In the genomic region with DNA sequence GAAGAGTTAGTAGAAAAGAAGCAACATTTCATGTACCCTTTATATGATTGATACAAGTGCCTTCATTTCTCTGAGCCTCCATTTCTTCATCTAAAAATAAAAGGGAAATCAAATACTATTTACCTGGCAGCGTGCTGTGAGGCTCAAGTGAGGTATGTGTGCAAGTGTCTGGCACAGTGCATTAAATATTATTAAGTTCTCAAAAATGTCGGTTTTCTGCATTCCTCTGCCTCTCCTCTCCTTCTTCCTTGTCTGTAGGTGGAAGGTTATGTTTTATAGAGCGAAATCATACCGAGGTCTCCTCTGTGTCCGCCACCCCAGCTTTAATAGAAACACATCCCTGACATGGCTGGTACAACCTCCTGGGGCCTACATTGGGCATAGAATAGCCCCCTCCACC, we compare ENCODE assay signal across 21 cellular contexts.
A peak's percentile ranks its signal among the peaks of the same experiment; 100 is the strongest.
DNase-seq lines count a peak whose midpoint lies in the region; ATAC-seq, FAIRE-seq and TF ChIP-seq lines count a peak whose summit lies in the region.
"Had no signal": no experiment of that assay in that cellular context is flagged by ENCODE, and none has a peak within 500 bp of the region (broad histone marks: within the 10 kb centered on the region; RNA-seq: fewer than 3 reads in every experiment).

No MANE protein-coding gene starts in this region.

- H3K4ac ChIP-seq in trophoblast cell (ENCODE audit: low read depth, low read length) = no peak overlapping the region

- H3K14ac ChIP-seq in trophoblast cell (ENCODE audit: low read length) = no peak overlapping the region

- H4K91ac ChIP-seq in trophoblast cell (ENCODE audit: low read depth, low read length) = no peak overlapping the region

- H4K12ac ChIP-seq in trophoblast cell (ENCODE audit: low read depth, low read length) = no peak overlapping the region

- H2BK12ac ChIP-seq in trophoblast cell (ENCODE audit: low read length) = no peak overlapping the region

- H4K8ac ChIP-seq in trophoblast cell (ENCODE audit: low read depth, low read length) = no peak overlapping the region

- intact Hi-C loops in upper lobe of right lung (cut with DNase I) = no loop called here

- no peak overlapping the region for H2AFZ ChIP-seq in trophoblast cell (ENCODE audit: insufficient read depth, low read length, poor library complexity)

- H3K4me3 ChIP-seq in bronchial epithelial cell (ENCODE audit: low read depth, low read length) (no peak overlapping the region), trophoblast cell (ENCODE audit: low read depth, low read length) (no peak overlapping the region), upper lobe of right lung (no peak overlapping the region)
- H3K4me3 ChIP-seq: A549, GM12878 had no signal

- H3K4me2 ChIP-seq in trophoblast cell (ENCODE audit: low read length) = no peak overlapping the region
- H3K4me2 ChIP-seq: A549 had no signal

- no peaks in the 10 kb centered on the region for H3K79me2 ChIP-seq in trophoblast cell (ENCODE audit: control insufficient read depth, insufficient read depth, low read length, poor library complexity)

- peaks cover 3% of the 10 kb centered on the region for H3K9me3 ChIP-seq in trophoblast cell (ENCODE audit: insufficient read depth, low read depth, low read length)
- no peaks in the 10 kb centered on the region for H3K9me3 ChIP-seq in upper lobe of right lung
- H3K9me3 ChIP-seq: A549 had no signal

- no peak for TF ChIP-seq EP300 in Ishikawa (IDR thresholded peaks at IDR 0.05; ENCODE audit: borderline replicate concordance)

- H3K18ac ChIP-seq in trophoblast cell (ENCODE audit: low read length) = no peak overlapping the region

- H3K79me1 ChIP-seq in trophoblast cell (ENCODE audit: low read length) = no peaks in the 10 kb centered on the region

- H3K36me3 ChIP-seq in bronchial epithelial cell (ENCODE audit: control insufficient read depth, insufficient read depth, low read length) (no peaks in the 10 kb centered on the region), trophoblast cell (ENCODE audit: control insufficient read depth in 1 of 2, insufficient read depth in 2 of 2, low read length in 2 of 2) (no peaks in the 10 kb centered on the region), upper lobe of right lung (no peaks in the 10 kb centered on the region)

- H3K27ac ChIP-seq in trophoblast cell (ENCODE audit: low read depth, low read length) (no peak overlapping the region), upper lobe of right lung (no peak overlapping the region)
- H3K27ac ChIP-seq: A549 had no signal

- H3K4me1 ChIP-seq in trophoblast cell (ENCODE audit: control insufficient read depth in 1 of 2, insufficient read depth in 2 of 2, low read length in 2 of 2) (no peaks in the 10 kb centered on the region), upper lobe of right lung (no peaks in the 10 kb centered on the region)
- H3K4me1 ChIP-seq: A549 had no signal

- H3K9ac ChIP-seq in trophoblast cell (ENCODE audit: low read length) = no peak overlapping the region

- H2BK120ac ChIP-seq in trophoblast cell (ENCODE audit: insufficient read depth, low read length, poor library complexity) = no peak overlapping the region

- DNase-seq in bronchial epithelial cell (ENCODE audit: low read depth) (peak; percentile 12), trophoblast cell (peak; percentile 16 to 81), upper lobe of right lung (no peak)
- DNase-seq: 8988T; ACHN; AML-193; C1 segment of cervical spinal cord; Calu3; CD4-positive, alpha-beta memory T cell; COR-L47; DMS53; DND-41; GDM1; GOT3; HCEC 1CT had no signal

- no peak for FAIRE-seq in bronchial epithelial cell (lab: Jason Lieb, UNC)
- FAIRE-seq: A549, GM12878, H54 had no signal

- H2AK5ac ChIP-seq in trophoblast cell (ENCODE audit: low read length) = no peak overlapping the region

- TF ChIP-seq CTCF in bronchial epithelial cell (IDR thresholded peaks at IDR 0.05; ENCODE audit: insufficient read depth, low read length, severe bottlenecking) (no peak), upper lobe of right lung (IDR thresholded peaks at IDR 0.05) (no peak)

- ATAC-seq in upper lobe of right lung (no peak), GM18511 (IDR thresholded peaks at IDR 0.05; ENCODE audit: unreplicated experiment) (no peak)
- ATAC-seq in activated CD4-positive, CD25-positive, alpha-beta regulatory T cell treated with anti-CD3 and anti-CD28 coated beads, Interleukin-2, amount 50 U/mL, for 24 hours = no peak
- ATAC-seq: A549, GM12878 had no signal

- no peak overlapping the region for H3K23ac ChIP-seq in trophoblast cell (ENCODE audit: low read length)

- H2BK5ac ChIP-seq in trophoblast cell (ENCODE audit: low read depth, low read length, poor library complexity) = no peak overlapping the region

- no peaks in the 10 kb centered on the region for H3K27me3 ChIP-seq in bronchial epithelial cell (ENCODE audit: control insufficient read depth, insufficient read depth, low read length)
- no peaks in the 10 kb centered on the region for H3K27me3 ChIP-seq in trophoblast cell (ENCODE audit: insufficient read depth, low read length)
- no peaks in the 10 kb centered on the region for H3K27me3 ChIP-seq in upper lobe of right lung

- no CpG with 5 or more reads among the region's 5 CpGs for WGBS in trophoblast cell (ENCODE audit: extremely low coverage, insufficient coverage, insufficient read length)

- no peak for TF ChIP-seq RAD21 in Ishikawa (IDR thresholded peaks at IDR 0.05; ENCODE audit: low read depth)

TF ChIP-seq in Ishikawa, 13 proteins besides CTCF, POLR2A, EP300 and RAD21:
- TF ChIP-seq TEAD4 (IDR thresholded peaks at IDR 0.05) (peak; percentile 55), TAF1 (IDR thresholded peaks at IDR 0.05; ENCODE audit: low read depth) (no peak)
